17 cellular contexts compared by ENCODE assay signal in the genomic region with DNA sequence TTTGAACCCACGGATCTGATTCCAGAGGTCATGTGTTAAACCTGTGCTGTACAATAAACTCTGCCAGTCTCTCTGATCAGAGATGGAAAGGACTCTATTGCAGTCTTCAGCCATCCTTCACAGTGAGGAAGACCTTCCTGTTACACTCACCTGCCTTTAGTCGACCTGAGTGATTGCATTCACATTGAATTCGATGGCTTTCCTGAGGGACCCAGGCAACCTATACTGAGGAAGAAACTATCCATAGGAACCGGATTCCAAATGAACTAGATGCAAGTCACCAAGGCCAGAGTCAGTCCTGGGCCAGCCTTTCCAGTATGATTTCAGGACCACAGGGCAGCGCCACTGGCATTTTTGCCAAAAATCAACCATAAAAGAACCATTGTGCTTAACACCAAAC. TPM values are rescaled to one million over a fixed set of nuclear protein-coding genes. Genes with fewer than 3 reads are reported as not detected.
DNase-seq lines count a peak whose midpoint lies in the region; ATAC-seq and TF ChIP-seq lines count a peak whose summit lies in the region.
"Had no signal": no experiment of that assay in that cellular context is flagged by ENCODE, and none has a peak within 500 bp of the region (broad histone marks: within the 10 kb centered on the region; RNA-seq: fewer than 3 reads in every experiment).

No MANE protein-coding gene starts in this region.

- ATAC-seq in CD8-positive, alpha-beta T cell: no peak
- ATAC-seq in HG03196 (IDR thresholded peaks at IDR 0.05; ENCODE audit: unreplicated experiment): no peak
- ATAC-seq in GM21447 (IDR thresholded peaks at IDR 0.05; ENCODE audit: unreplicated experiment): no peak
- no peak for ATAC-seq in naive thymus-derived CD8-positive, alpha-beta T cell
- ATAC-seq: gastrocnemius medialis, SK-N-SH treated with all-trans-retinoic acid at 6 μM for 48 hours had no signal

- H3K4me3 ChIP-seq in CD8-positive, alpha-beta T cell (ENCODE audit: low read depth, low read length): no peak overlapping the region
- no peak overlapping the region for H3K4me3 ChIP-seq in skin epidermis
- H3K4me3 ChIP-seq: cardiac muscle cell, gastrocnemius medialis, prostate gland had no signal

- H3K4me3 Mint-ChIP-seq in CD8-positive, alpha-beta T cell: peak overlapping the region; percentile 47
- H3K4me3 Mint-ChIP-seq in activated T-helper 1 cell treated with anti-CD3 and anti-CD28 coated beads, Interleukin-12 subunit alpha, Interleukin-12 subunit beta, Interleukin-2, Interleukin-4 antibody, amounts not matched to agents 30 ng/mL and 10 ng/mL and 1 ng/mL, durations not matched to agents 14 hours and 24 hours and 36 hours: peak overlapping the region; percentile 31
- H3K4me3 Mint-ChIP-seq in naive thymus-derived CD8-positive, alpha-beta T cell: peak overlapping the region in 5 of 10 donors; percentile 2 to 72 (median 65)

- no peaks in the 10 kb centered on the region for H3K27me3 Mint-ChIP-seq in CD8-positive, alpha-beta T cell (ENCODE audit: low read depth)
- H3K27me3 Mint-ChIP-seq in activated T-helper 1 cell treated with anti-CD3 and anti-CD28 coated beads, Interleukin-12 subunit alpha, Interleukin-12 subunit beta, Interleukin-2, Interleukin-4 antibody, amounts not matched to agents 30 ng/mL and 10 ng/mL and 1 ng/mL, durations not matched to agents 14 hours and 24 hours and 36 hours (ENCODE audit: insufficient read depth): no peaks in the 10 kb centered on the region
- no peaks in the 10 kb centered on the region for H3K27me3 Mint-ChIP-seq in naive thymus-derived CD8-positive, alpha-beta T cell

- H3K36me3 ChIP-seq in CD8-positive, alpha-beta T cell (ENCODE audit: insufficient read depth, low read length): no peaks in the 10 kb centered on the region
- H3K36me3 ChIP-seq: cardiac muscle cell, gastrocnemius medialis, prostate gland had no signal

- POLR2A ChIA-PET in CD8-positive, alpha-beta T cell (lab: Charles Lee): interaction anchor here (1.2 to 6.1 kb wide), 9 partner anchors 12 to 706 kb away, joined by 3 to 92 read pairs (median 10); partner anchors contain the start of gene EML4
- POLR2A ChIA-PET in naive thymus-derived CD8-positive, alpha-beta T cell (lab: Charles Lee): interaction anchor here (1.4 to 8.0 kb wide), 9 partner anchors 13 to 706 kb away, joined by 5 to 149 read pairs (median 8); partner anchors contain the start of gene EML4

- peak overlapping the region; percentile 71 for H3K27ac ChIP-seq in CD8-positive, alpha-beta T cell (ENCODE audit: low read depth, low read length)
- peak overlapping the region in 12 of 21 experiments; percentile 44 to 95 (median 83) for H3K27ac ChIP-seq in skin epidermis
- H3K27ac ChIP-seq: gastrocnemius medialis, prostate gland had no signal

- H3K27me3 ChIP-seq in CD8-positive, alpha-beta T cell (ENCODE audit: insufficient read depth, low read length): no peaks in the 10 kb centered on the region
- H3K27me3 ChIP-seq: cardiac muscle cell, gastrocnemius medialis had no signal

- H3K4me1 Mint-ChIP-seq in CD8-positive, alpha-beta T cell (ENCODE audit: low read depth): peaks cover 22% of the 10 kb centered on the region
- peaks cover 21% of the 10 kb centered on the region for H3K4me1 Mint-ChIP-seq in activated T-helper 1 cell treated with anti-CD3 and anti-CD28 coated beads, Interleukin-12 subunit alpha, Interleukin-12 subunit beta, Interleukin-2, Interleukin-4 antibody, amounts not matched to agents 30 ng/mL and 10 ng/mL and 1 ng/mL, durations not matched to agents 14 hours and 24 hours and 36 hours (ENCODE audit: low read depth)
- H3K4me1 Mint-ChIP-seq in naive thymus-derived CD8-positive, alpha-beta T cell: peaks cover 13 to 45% (median 25%) of the 10 kb centered on the region in 4 donors

- intact Hi-C loops in CD8-positive, alpha-beta T cell (cut with DNase I, micrococcal nuclease): loop anchor here (1.0 to 10.0 kb wide), 3 partner anchors 14 to 1030 kb away; partner anchors contain the start of gene EML4 (in 1 of the 2)
- intact Hi-C loops in activated T-helper 1 cell treated with anti-CD3 and anti-CD28 coated beads, Interleukin-12 subunit alpha, Interleukin-12 subunit beta, Interleukin-2, Interleukin-4 antibody, amounts not matched to agents 30 ng/mL and 10 ng/mL and 1 ng/mL, durations not matched to agents 14 hours and 24 hours and 36 hours (cut with micrococcal nuclease): loop anchor here (5.0 to 10.0 kb wide), 2 partner anchors 703 to 1030 kb away; no protein-coding TSS in a partner anchor

- H3K36me3 Mint-ChIP-seq in CD8-positive, alpha-beta T cell: no peaks in the 10 kb centered on the region
- peaks cover 8% of the 10 kb centered on the region for H3K36me3 Mint-ChIP-seq in activated T-helper 1 cell treated with anti-CD3 and anti-CD28 coated beads, Interleukin-12 subunit alpha, Interleukin-12 subunit beta, Interleukin-2, Interleukin-4 antibody, amounts not matched to agents 30 ng/mL and 10 ng/mL and 1 ng/mL, durations not matched to agents 14 hours and 24 hours and 36 hours (ENCODE audit: low read depth)
- peaks cover 0 to 2% (median 0%) of the 10 kb centered on the region in 3 donors for H3K36me3 Mint-ChIP-seq in naive thymus-derived CD8-positive, alpha-beta T cell

- CTCF ChIA-PET in CD8-positive, alpha-beta T cell (lab: Charles Lee): interaction anchor here (1.1 to 1.8 kb wide), 4 partner anchors 8 to 62 kb away, joined by 4 to 8 read pairs (median 5); no protein-coding TSS in a partner anchor

- H3K27ac Mint-ChIP-seq in CD8-positive, alpha-beta T cell: no peak overlapping the region
- peak overlapping the region; percentile 49 for H3K27ac Mint-ChIP-seq in activated T-helper 1 cell treated with anti-CD3 and anti-CD28 coated beads, Interleukin-12 subunit alpha, Interleukin-12 subunit beta, Interleukin-2, Interleukin-4 antibody, amounts not matched to agents 30 ng/mL and 10 ng/mL and 1 ng/mL, durations not matched to agents 14 hours and 24 hours and 36 hours
- no peak overlapping the region for H3K27ac Mint-ChIP-seq in naive thymus-derived CD8-positive, alpha-beta T cell

- no peak for TF ChIP-seq CTCF in CD8-positive, alpha-beta T cell (IDR thresholded peaks at IDR 0.05)

- DNase-seq in activated CD8-positive, alpha-beta memory T cell treated with anti-CD3 and anti-CD28 coated beads for 24 hours: peak; percentile 56
- DNase-seq in activated CD8-positive, alpha-beta memory T cell treated with anti-CD3 and anti-CD28 coated beads, Interleukin-2, amount 50 U/mL, for 4 hours: no peak
- no peak for DNase-seq in CD8-positive, alpha-beta T cell
- no peak for DNase-seq in activated T-helper 1 cell treated with anti-CD3 and anti-CD28 coated beads, Interleukin-12 subunit alpha, Interleukin-12 subunit beta, Interleukin-2, Interleukin-4 antibody, amounts not matched to agents 30 ng/mL and 10 ng/mL and 1 ng/mL, durations not matched to agents 14 hours and 24 hours and 36 hours (ENCODE audit: low spot score)
- DNase-seq in naive thymus-derived CD8-positive, alpha-beta T cell: no peak
- DNase-seq: ACHN; activated CD4-positive, alpha-beta T cell treated with anti-CD3 and anti-CD28 coated beads for 4 hours; gastrocnemius medialis; NCI-H1930; small intestine; stimulated activated CD4-positive, alpha-beta T cell treated with anti-CD3 and anti-CD28 coated beads, Interleukin-4, amount 100 ng/mL, for 24 hours had no signal

- peaks cover 5% of the 10 kb centered on the region for H3K9me3 Mint-ChIP-seq in CD8-positive, alpha-beta T cell
- H3K9me3 Mint-ChIP-seq in activated T-helper 1 cell treated with anti-CD3 and anti-CD28 coated beads, Interleukin-12 subunit alpha, Interleukin-12 subunit beta, Interleukin-2, Interleukin-4 antibody, amounts not matched to agents 30 ng/mL and 10 ng/mL and 1 ng/mL, durations not matched to agents 14 hours and 24 hours and 36 hours: peaks cover 11% of the 10 kb centered on the region
- peaks cover 0 to 7% (median 0%) of the 10 kb centered on the region in 9 donors for H3K9me3 Mint-ChIP-seq in naive thymus-derived CD8-positive, alpha-beta T cell

- H3K4me1 ChIP-seq in CD8-positive, alpha-beta T cell (ENCODE audit: insufficient read depth, low read length): peaks cover 96% of the 10 kb centered on the region
- H3K4me1 ChIP-seq: prostate gland had no signal

- no peaks in the 10 kb centered on the region for H3K9me3 ChIP-seq in CD8-positive, alpha-beta T cell (ENCODE audit: low read length)
- H3K9me3 ChIP-seq: gastrocnemius medialis, prostate gland had no signal

RNA-seq across cellular contexts. Expression of gene PKDCC, which starts 56.8 kb away (rescaled TPM):
- total RNA-seq in CD8-positive, alpha-beta T cell: not detected
- total RNA-seq in activated T-helper 1 cell treated with anti-CD3 and anti-CD28 coated beads, Interleukin-12 subunit alpha, Interleukin-12 subunit beta, Interleukin-2, Interleukin-4 antibody, amounts not matched to agents 30 ng/mL and 10 ng/mL and 1 ng/mL, durations not matched to agents 14 hours and 24 hours and 36 hours: not detected in 2 replicates
- total RNA-seq in naive thymus-derived CD8-positive, alpha-beta T cell: not detected
- polyA plus RNA-seq in naive thymus-derived CD8-positive, alpha-beta T cell: not detected
